In the genomic region with DNA sequence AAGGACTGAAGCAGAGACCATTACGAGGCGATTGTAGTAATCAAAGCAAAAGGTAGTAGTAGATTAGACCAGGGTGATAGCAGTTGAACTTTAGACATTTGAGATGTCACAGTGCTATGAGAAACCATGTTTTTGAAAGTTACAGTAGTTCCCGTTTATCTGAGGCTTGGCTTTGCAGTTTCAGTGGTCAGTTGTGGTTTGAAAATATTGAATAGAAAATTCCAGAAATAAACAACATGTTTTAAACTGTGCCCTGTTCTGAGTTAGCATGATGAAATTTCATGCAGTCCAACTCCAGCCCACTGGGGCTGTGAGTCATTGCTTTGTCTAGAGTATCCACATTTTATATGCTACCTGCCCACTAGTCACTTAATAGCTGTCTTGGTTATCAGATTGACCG, we compare ENCODE assay signal across 11 cellular contexts. TPM values are rescaled to one million over a fixed set of nuclear protein-coding genes. Genes with fewer than 3 reads are reported as not detected.
DNase-seq lines count a peak whose midpoint lies in the region; ATAC-seq and TF ChIP-seq lines count a peak whose summit lies in the region.
"Had no signal": no experiment of that assay in that cellular context is flagged by ENCODE, and none has a peak within 500 bp of the region (broad histone marks: within the 10 kb centered on the region; RNA-seq: fewer than 3 reads in every experiment).

No MANE protein-coding gene starts in this region.

- H3K36me3 ChIP-seq in MM.1S (replicated peaks; ENCODE audit: insufficient read depth, low read length) = peaks cover 11% of the 10 kb centered on the region; the same call in 1 of the 2 replicates
- peaks cover 56% of the 10 kb centered on the region for H3K36me3 ChIP-seq in neutrophil

- H3K27ac ChIP-seq in MM.1S (ENCODE audit: low read length) (no peak overlapping the region), neutrophil (peak overlapping the region; percentile 14)

- H3K4me3 Mint-ChIP-seq in T-helper 17 cell = no peak overlapping the region
- H3K4me3 Mint-ChIP-seq in immature natural killer cell = no peak overlapping the region
- H3K4me3 Mint-ChIP-seq: H9 had no signal

- H3K27me3 ChIP-seq in MM.1S (replicated peaks; ENCODE audit: insufficient read depth, low read length) (no peaks in the 10 kb centered on the region), neutrophil (no peaks in the 10 kb centered on the region)

- ATAC-seq in T-helper 17 cell (no peak), HG03175 (IDR thresholded peaks at IDR 0.05; ENCODE audit: unreplicated experiment) (no peak), HG03139 (IDR thresholded peaks at IDR 0.05; ENCODE audit: unreplicated experiment) (no peak)

- TF ChIP-seq CTCF in MM.1S (IDR thresholded peaks at IDR 0.05; ENCODE audit: low read length) (no peak), neutrophil (IDR thresholded peaks at IDR 0.05) (no peak)

- H3K27me3 Mint-ChIP-seq in T-helper 17 cell (no peaks in the 10 kb centered on the region), immature natural killer cell (ENCODE audit: low read depth in 3 of 3) (no peaks in the 10 kb centered on the region)

- H3K36me3 Mint-ChIP-seq in T-helper 17 cell (ENCODE audit: low read depth) (peaks cover 15% of the 10 kb centered on the region), immature natural killer cell (peaks cover 10 to 22% (median 21%) of the 10 kb centered on the region in 3 donors)

- H3K9me3 Mint-ChIP-seq in immature natural killer cell = no peaks in the 10 kb centered on the region
- H3K9me3 Mint-ChIP-seq: H9 had no signal

- no peak overlapping the region for H3K9ac ChIP-seq in MM.1S (ENCODE audit: low read length)

- H3K9me2 ChIP-seq in MM.1S (replicated peaks; ENCODE audit: insufficient read depth, low read length) = no peaks in the 10 kb centered on the region

- no peaks in the 10 kb centered on the region for H4K20me1 ChIP-seq in MM.1S (ENCODE audit: insufficient read depth, low read length)

- peak; percentile 81 for DNase-seq in EH (ENCODE audit: low read depth)
- DNase-seq in MM.1S = peak; percentile 18
- peak; percentile 72 for DNase-seq in dedifferentiated amniotic fluid mesenchymal stem cell (ENCODE audit: extremely low spot score)
- DNase-seq in T-helper 17 cell = no peak
- no peak for DNase-seq in immature natural killer cell
- DNase-seq: activated CD4-positive, alpha-beta T cell treated with anti-CD3 and anti-CD28 coated beads, Interleukin-2, amount 50 U/mL, for 4 hours; effector memory CD4-positive, alpha-beta T cell; H9 had no signal

- H3K9me3 ChIP-seq in MM.1S (replicated peaks; ENCODE audit: insufficient read depth, low read length) (no peaks in the 10 kb centered on the region), neutrophil (no peaks in the 10 kb centered on the region), T-helper 17 cell (ENCODE audit: control insufficient read depth, low read length, poor library complexity, severe bottlenecking) (no peaks in the 10 kb centered on the region)

- H2AFZ ChIP-seq in MM.1S (ENCODE audit: low read length) = no peak overlapping the region

- H3K4me3 ChIP-seq in MM.1S (ENCODE audit: low read length) = no peak overlapping the region
- no peak overlapping the region for H3K4me3 ChIP-seq in neutrophil (ENCODE audit: low read depth in 1 of 2, low read length in 1 of 2)

- H3K4me2 ChIP-seq in MM.1S (ENCODE audit: low read depth, low read length) = 0 out of 2 replicates have a peak overlapping the region, but pooled peaks have one; percentile 9

- no peak overlapping the region for H3K27ac Mint-ChIP-seq in T-helper 17 cell
- peak overlapping the region in 2 of 6 donors; percentile 50 to 51 for H3K27ac Mint-ChIP-seq in immature natural killer cell

- peaks cover 14% of the 10 kb centered on the region for H3K4me1 ChIP-seq in MM.1S (ENCODE audit: low read length)
- H3K4me1 ChIP-seq in neutrophil (ENCODE audit: control insufficient read depth in 1 of 2, insufficient read depth in 1 of 2, low read depth in 1 of 2, low read length in 1 of 2) = no peaks in the 10 kb centered on the region

- H3K79me2 ChIP-seq in MM.1S (ENCODE audit: low read length) = no peaks in the 10 kb centered on the region

- H3K4me1 Mint-ChIP-seq in T-helper 17 cell (peaks cover 28% of the 10 kb centered on the region), immature natural killer cell (peaks cover 3 to 11% of the 10 kb centered on the region in 2 donors)
- H3K4me1 Mint-ChIP-seq: H9 had no signal

- H3F3A ChIP-seq in MM.1S (ENCODE audit: insufficient read depth, low read length) = peaks cover 11% of the 10 kb centered on the region

RNA-seq across cellular contexts. Expression of a gene that starts 47.5 kb away (rescaled TPM):
- total RNA-seq in T-helper 17 cell = 100 to 1,000 TPM in 1 of 2 donors, 10 to 100 TPM in 1; 93.7 to 104 TPM
- 10 to 100 TPM in 2 of 3 donors, 1 to 10 TPM in 1; 9.4 to 37.7 (median 21.8) TPM for polyA plus RNA-seq in immature natural killer cell

Comparison
In these comparisons a context has a peak if more than half of its experiments do, and no peak if none do; other contexts are left out.
1. DNase-seq: peak in EH (single experiment), MM.1S (single experiment) and dedifferentiated amniotic fluid mesenchymal stem cell (single experiment); none in T-helper 17 cell (0 of 3) and immature natural killer cell (0 of 3).